8 cellular contexts compared by ENCODE assay signal in genomic region chr14:95442633-95443021, GRCh38.
DNase-seq lines count a peak whose midpoint lies in the region; ATAC-seq and TF ChIP-seq lines count a peak whose summit lies in the region.

No MANE protein-coding gene starts in this region.

- H3K27me3 Mint-ChIP-seq in T-helper 17 cell, result no peaks in the 10 kb centered on the region

- H3K36me3 ChIP-seq in right atrium auricular region, result peaks cover 29% of the 10 kb centered on the region

- TF ChIP-seq CTCF in GM12872 (IDR thresholded peaks at IDR 0.05; ENCODE audit: insufficient read depth, low read depth, low read length), result peak; percentile 95
- TF ChIP-seq CTCF in right atrium auricular region (IDR thresholded peaks at IDR 0.05), result peak; percentile 74 to 91

- H3K4me1 Mint-ChIP-seq in T-helper 17 cell, result peaks cover 7% of the 10 kb centered on the region

- H3K27ac Mint-ChIP-seq in T-helper 17 cell, result peak overlapping the region; percentile 79

- ATAC-seq in HG02642 (IDR thresholded peaks at IDR 0.05; ENCODE audit: poor library complexity, unreplicated experiment), result peak; percentile 77
- peak; percentile 96 for ATAC-seq in T-helper 17 cell

- H3K27ac ChIP-seq in right atrium auricular region, result no peak overlapping the region

- no peaks in the 10 kb centered on the region for H3K27me3 ChIP-seq in right atrium auricular region

- peaks cover 2% of the 10 kb centered on the region for H3K36me3 Mint-ChIP-seq in T-helper 17 cell (ENCODE audit: low read depth)

- H3K4me3 ChIP-seq in right atrium auricular region (no peak overlapping the region), skeletal muscle cell (ENCODE audit: low read depth, low read length) (no peak overlapping the region)

- no peaks in the 10 kb centered on the region for H3K4me1 ChIP-seq in right atrium auricular region

- H3K4me3 Mint-ChIP-seq in T-helper 17 cell, result no peak overlapping the region

- DNase-seq in NCI-H146 (lab: John Stamatoyannopoulos, UW), result peak; percentile 77
- peak; percentile 39 to 64 (median 44) for DNase-seq in T-helper 17 cell
- peak; percentile 38 for DNase-seq in amniotic stem cell (lab: John Stamatoyannopoulos, UW)
- DNase-seq in right atrium auricular region (ENCODE audit: low spot score), result peak; percentile 82
- DNase-seq in skeletal muscle cell (ENCODE audit: low read depth), result peak; percentile 26
- DNase-seq in NCI-H446 treated with DMSO at 0.1 percent for 48 hours (lab: John Stamatoyannopoulos, UW), result no peak

- no peaks in the 10 kb centered on the region for H3K9me3 ChIP-seq in T-helper 17 cell (ENCODE audit: control insufficient read depth, low read length, poor library complexity, severe bottlenecking)
- no peaks in the 10 kb centered on the region for H3K9me3 ChIP-seq in right atrium auricular region
